8 cellular contexts compared by ENCODE assay signal in genomic region chr4:183261953-183262775, GRCh38. TPM values are rescaled to one million over a fixed set of nuclear protein-coding genes. Genes with fewer than 3 reads are reported as not detected.
DNase-seq lines count a peak whose midpoint lies in the region; ATAC-seq, FAIRE-seq and TF ChIP-seq lines count a peak whose summit lies in the region.

No MANE protein-coding gene starts in this region.

- H3K4ac ChIP-seq in H9 (ENCODE audit: low read depth, low read length), result no peak overlapping the region

- no peak overlapping the region for H3K18ac ChIP-seq in H9 (ENCODE audit: insufficient read length, low read depth, low read length)

- H3K27ac Mint-ChIP-seq in H9 (peak overlapping the region; percentile 54 to 87 (median 57); a peak in 4 of 7 replicates), progenitor cell of endocrine pancreas (peak overlapping the region; percentile 94)
- H3K27ac Mint-ChIP-seq in activated naive CD8-positive, alpha-beta T cell treated with anti-CD3 and anti-CD28 coated beads, Interleukin-2, amount 10 ng/mL, durations not matched to agents 7 days and 5 days, result peak overlapping the region; percentile 76

- no peak overlapping the region for H3K4me2 ChIP-seq in H9 (ENCODE audit: insufficient read depth, insufficient read length, low read length)
- H3K4me2 ChIP-seq in Loucy (ENCODE audit: low read depth, low read length, poor library complexity, severe bottlenecking), result peak overlapping the region; percentile 37

- H3K23me2 ChIP-seq in H9 (ENCODE audit: insufficient read length, low read depth, low read length, poor library complexity, severe bottlenecking), result no peaks in the 10 kb centered on the region

- no peaks in the 10 kb centered on the region for H3K9me3 ChIP-seq in H9 (ENCODE audit: control insufficient read depth, low read depth, low read length)
- H3K9me3 ChIP-seq in Loucy (ENCODE audit: insufficient read depth, low read depth, low read length), result no peaks in the 10 kb centered on the region

- TF ChIP-seq CTCF in GM10266 (IDR thresholded peaks at IDR 0.05; ENCODE audit: control insufficient read depth, insufficient read depth, low read depth, missing control alignments), result peak; percentile 83
- TF ChIP-seq CTCF in H9 (conservative IDR thresholded peaks at IDR 0.05), result peak; percentile 80
- peak; percentile 82 for TF ChIP-seq CTCF in Loucy (conservative IDR thresholded peaks at IDR 0.05; ENCODE audit: low read length)
- TF ChIP-seq CTCF in progenitor cell of endocrine pancreas (IDR thresholded peaks at IDR 0.05; ENCODE audit: unreplicated experiment), result peak; percentile 86

- no peaks in the 10 kb centered on the region for H3K9me2 ChIP-seq in Loucy (replicated peaks; ENCODE audit: low read depth, low read length)

- H3K4me1 ChIP-seq in H9 (ENCODE audit: insufficient read depth, low read length), result no peaks in the 10 kb centered on the region
- peaks cover 3% of the 10 kb centered on the region for H3K4me1 ChIP-seq in Loucy (ENCODE audit: insufficient read depth, low read length, poor library complexity, severe bottlenecking)

- DNase-seq in GM10266 (ENCODE audit: extremely low spot score) (peak; percentile 66), H9 (peak; percentile 76), SKM-1 treated with dmso at 0.1 percent for 144 hours (lab: John Stamatoyannopoulos, UW; ENCODE audit: unreplicated experiment) (peak; percentile 67), Right ventricle myocardium inferior (ENCODE audit: missing footprints) (peak; percentile 87), progenitor cell of endocrine pancreas (ENCODE audit: low spot score, unreplicated experiment) (peak; percentile 75), urothelium cell line (ENCODE audit: low spot score) (peak; percentile 66)
- DNase-seq in activated naive CD8-positive, alpha-beta T cell treated with anti-CD3 and anti-CD28 coated beads, Interleukin-2, amount 10 ng/mL, durations not matched to agents 7 days and 5 days, result peak; percentile 74

- no CpG with 5 or more reads among the region's 7 CpGs for WGBS in H9 (ENCODE audit: extremely low coverage, insufficient read length, low lambda C conversion rate)

- intact Hi-C loops in Right ventricle myocardium inferior (cut with DNase I), result loop anchor here (1.0 kb wide), 2 partner anchors 189 to 324 kb away; no protein-coding TSS in a partner anchor

- H3K27ac ChIP-seq in H9 (ENCODE audit: insufficient read length, low read depth, low read length), result no peak overlapping the region

- no peak overlapping the region for H2AFZ ChIP-seq in H9 (ENCODE audit: low read length)
- peak overlapping the region; percentile 83 for H2AFZ ChIP-seq in Loucy (ENCODE audit: low read length)

- no peaks in the 10 kb centered on the region for H3K27me3 Mint-ChIP-seq in H9 (ENCODE audit: low read depth)
- H3K27me3 Mint-ChIP-seq in activated naive CD8-positive, alpha-beta T cell treated with anti-CD3 and anti-CD28 coated beads, Interleukin-2, amount 10 ng/mL, durations not matched to agents 7 days and 5 days, result peaks cover 2% of the 10 kb centered on the region
- no peaks in the 10 kb centered on the region for H3K27me3 Mint-ChIP-seq in progenitor cell of endocrine pancreas

- H4K20me1 ChIP-seq in H9 (ENCODE audit: control insufficient read depth, insufficient read depth, insufficient read length), result no peaks in the 10 kb centered on the region
- H4K20me1 ChIP-seq in Loucy (ENCODE audit: insufficient read depth, low read length, poor library complexity, severe bottlenecking), result no peaks in the 10 kb centered on the region

- H2AK5ac ChIP-seq in H9 (ENCODE audit: insufficient read length, low read length), result no peak overlapping the region

- no peak overlapping the region for H3T11ph ChIP-seq in H9 (ENCODE audit: low read length)

- no peaks in the 10 kb centered on the region for H3K36me3 ChIP-seq in Loucy (ENCODE audit: insufficient read depth, low read length)

- no peak overlapping the region for H4K8ac ChIP-seq in H9 (replicated peaks; ENCODE audit: insufficient read length, low read depth, low read length)

- H3K79me2 ChIP-seq in H9 (ENCODE audit: insufficient read depth, low read length) (no peaks in the 10 kb centered on the region), Loucy (ENCODE audit: insufficient read depth, low read length) (no peaks in the 10 kb centered on the region)

- H2BK12ac ChIP-seq in H9 (ENCODE audit: insufficient read length, low read depth, low read length), result no peak overlapping the region

- no peak overlapping the region for H4K5ac ChIP-seq in H9 (ENCODE audit: insufficient read length, low read depth, low read length)

- H3K79me1 ChIP-seq in H9 (ENCODE audit: insufficient read depth, low read depth, low read length, poor library complexity, severe bottlenecking), result peaks cover 3% of the 10 kb centered on the region

- H3K14ac ChIP-seq in H9 (ENCODE audit: insufficient read depth, low read length), result no peak overlapping the region

- H3K36me3 Mint-ChIP-seq in H9 (ENCODE audit: insufficient read depth in 1 of 3, low read depth in 3 of 3) (peaks cover 26 to 74% (median 72%) of the 10 kb centered on the region in 3 experiments; a peak in 6 of 7 replicates), progenitor cell of endocrine pancreas (ENCODE audit: insufficient read depth) (peaks cover 7% of the 10 kb centered on the region)
- H3K36me3 Mint-ChIP-seq in activated naive CD8-positive, alpha-beta T cell treated with anti-CD3 and anti-CD28 coated beads, Interleukin-2, amount 10 ng/mL, durations not matched to agents 7 days and 5 days, result no peaks in the 10 kb centered on the region

- no peak for FAIRE-seq in urothelium cell line (lab: Jason Lieb, UNC)

- no peak overlapping the region for H2BK5ac ChIP-seq in H9 (ENCODE audit: insufficient read length, low read length)

- no peak overlapping the region for H3K4me3 ChIP-seq in Loucy (ENCODE audit: low read length, poor library complexity, severe bottlenecking)

- no peak overlapping the region for H2BK120ac ChIP-seq in H9 (ENCODE audit: low read depth, low read length, poor library complexity, severe bottlenecking)

- no peak overlapping the region for H3K23ac ChIP-seq in H9 (ENCODE audit: insufficient read length, low read depth, low read length)

- H4K91ac ChIP-seq in H9 (ENCODE audit: insufficient read length, low read depth, low read length), result no peak overlapping the region

- POLR2A ChIA-PET in activated naive CD8-positive, alpha-beta T cell treated with anti-CD3 and anti-CD28 coated beads, Interleukin-2, amount 10 ng/mL, durations not matched to agents 7 days and 5 days (lab: Charles Lee), result no interaction called here

- no peaks in the 10 kb centered on the region for H3K27me3 ChIP-seq in H9 (ENCODE audit: insufficient read depth, low read length)
- no peaks in the 10 kb centered on the region for H3K27me3 ChIP-seq in Loucy (ENCODE audit: insufficient read depth, low read length, poor library complexity, severe bottlenecking)

- H3K4me1 Mint-ChIP-seq in H9 (peaks cover 17 to 30% of the 10 kb centered on the region in 2 experiments), progenitor cell of endocrine pancreas (ENCODE audit: low read depth) (peaks cover 20% of the 10 kb centered on the region)
- peaks cover 7% of the 10 kb centered on the region for H3K4me1 Mint-ChIP-seq in activated naive CD8-positive, alpha-beta T cell treated with anti-CD3 and anti-CD28 coated beads, Interleukin-2, amount 10 ng/mL, durations not matched to agents 7 days and 5 days

- no peak overlapping the region for H3K56ac ChIP-seq in H9 (ENCODE audit: insufficient read length, low read depth, low read length)

- H3K4me3 Mint-ChIP-seq in H9 (no peak overlapping the region), progenitor cell of endocrine pancreas (ENCODE audit: low read depth) (no peak overlapping the region)
- H3K4me3 Mint-ChIP-seq in activated naive CD8-positive, alpha-beta T cell treated with anti-CD3 and anti-CD28 coated beads, Interleukin-2, amount 10 ng/mL, durations not matched to agents 7 days and 5 days, result peak overlapping the region; percentile 14

- no peak overlapping the region for H2BK15ac ChIP-seq in H9 (ENCODE audit: low read depth, low read length)

- ATAC-seq in activated naive CD8-positive, alpha-beta T cell treated with anti-CD3 and anti-CD28 coated beads, Interleukin-2, amount 10 ng/mL, durations not matched to agents 7 days and 5 days (ENCODE audit: low read depth), result peak; percentile 93
- ATAC-seq in Right ventricle myocardium inferior, result peak; percentile 93

- H3K9me3 Mint-ChIP-seq in H9 (no peaks in the 10 kb centered on the region), progenitor cell of endocrine pancreas (ENCODE audit: low read depth) (no peaks in the 10 kb centered on the region)
- H3K9me3 Mint-ChIP-seq in activated naive CD8-positive, alpha-beta T cell treated with anti-CD3 and anti-CD28 coated beads, Interleukin-2, amount 10 ng/mL, durations not matched to agents 7 days and 5 days, result no peaks in the 10 kb centered on the region

- no peaks in the 10 kb centered on the region for H3F3A ChIP-seq in Loucy (ENCODE audit: low read depth)

- H2BK20ac ChIP-seq in H9 (ENCODE audit: low read depth, low read length, poor library complexity, severe bottlenecking), result no peak overlapping the region

- H3K9ac ChIP-seq in H9 (ENCODE audit: extremely low read depth, insufficient read length, low read length) (no peak overlapping the region), Loucy (ENCODE audit: low read depth, low read length, poor library complexity, severe bottlenecking) (no peak overlapping the region)

RNA-seq across cellular contexts. Expression of gene CLDN22, which starts 57.9 kb away (rescaled TPM):
- not detected in 2 replicates for total RNA-seq in H9 (2021)
- total RNA-seq in activated naive CD8-positive, alpha-beta T cell treated with anti-CD3 and anti-CD28 coated beads, Interleukin-2, amount 10 ng/mL, durations not matched to agents 7 days and 5 days, result not detected
- not detected for total RNA-seq in Right ventricle myocardium inferior
- total RNA-seq in progenitor cell of endocrine pancreas, result not detected in 2 replicates
